Comparison of ENCODE assay signal across 20 cellular contexts in the genomic region with DNA sequence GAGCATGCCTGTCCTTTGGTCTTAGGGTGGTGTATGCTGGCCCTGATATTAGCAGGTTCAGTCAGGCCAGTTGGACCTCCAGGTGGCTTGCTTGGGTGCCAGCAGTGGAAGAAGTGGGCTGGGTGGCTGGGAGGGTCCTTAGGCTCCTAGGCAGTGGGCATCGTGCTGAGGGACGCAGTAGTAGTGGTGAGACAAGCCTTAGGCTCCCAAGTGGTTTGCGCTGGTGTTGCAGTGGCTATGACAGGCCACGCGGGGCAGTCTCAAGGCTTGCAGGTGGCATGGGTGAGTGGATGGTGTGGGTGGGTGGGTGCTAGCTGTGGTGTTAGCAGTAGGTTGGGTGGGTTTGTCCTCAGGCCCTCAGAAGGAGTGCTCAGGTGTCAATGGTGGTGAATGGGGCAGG.
"Had no signal": no experiment of that assay in that cellular context is flagged by ENCODE, and none has a peak within 500 bp of the region (broad histone marks: within the 10 kb centered on the region; RNA-seq: fewer than 3 reads in every experiment).

No MANE protein-coding gene starts in this region.

- H3K27ac Mint-ChIP-seq: naive B cell, nephron progenitor cell, type B pancreatic cell had no signal

- H3K4me3 Mint-ChIP-seq: naive B cell, nephron progenitor cell, type B pancreatic cell had no signal

- ATAC-seq: left cardiac atrium, right cardiac atrium had no signal

- FAIRE-seq: kidney, small intestine had no signal

- H3K4me3 ChIP-seq: esophagus squamous epithelium, left ventricle myocardium inferior, lung, ovary, suprapubic skin, thyroid gland, vagina had no signal

- H3K4me1 Mint-ChIP-seq: naive B cell, nephron progenitor cell had no signal

- H3K4me1 ChIP-seq: esophagus squamous epithelium, left ventricle myocardium inferior, suprapubic skin, thyroid gland, vagina had no signal

- DNase-seq: effector memory CD4-positive, alpha-beta T cell; esophagus squamous epithelium; foreskin fibroblast; left cardiac atrium; left ventricle myocardium inferior; mesendoderm; naive B cell; nephron progenitor cell; ovary; right cardiac atrium; small intestine; stimulated activated CD4-positive, alpha-beta T cell treated with anti-CD3 and anti-CD28 coated beads, Interleukin-2, amount 100 ng/mL, for 48 hours; stimulated activated naive CD4-positive, alpha-beta T cell treated with Interleukin-2 at 50 U/mL for 16 hours; thyroid gland had no signal

- H3K36me3 ChIP-seq: esophagus squamous epithelium, left ventricle myocardium inferior, ovary, suprapubic skin, thyroid gland, vagina had no signal

- H3K36me3 Mint-ChIP-seq: type B pancreatic cell had no signal

- H3K27me3 ChIP-seq: esophagus squamous epithelium, ovary, suprapubic skin, thyroid gland, vagina had no signal

- H3K27me3 Mint-ChIP-seq: naive B cell, type B pancreatic cell had no signal

- H3K9me3 ChIP-seq: ovary, thyroid gland had no signal

- H3K27ac ChIP-seq: epithelial cell of prostate, esophagus squamous epithelium, left ventricle myocardium inferior, ovary, suprapubic skin, thyroid gland, vagina had no signal
